ENCODE assay signal across 1 cellular context in genomic region chr7:104033837-104034236, GRCh38.
A peak's percentile ranks its signal among the peaks of the same experiment; 100 is the strongest.
TF ChIP-seq lines count a peak whose summit lies in the region.

No MANE protein-coding gene starts in this region.

TF ChIP-seq in HEK293, 187 proteins besides CTCF, POLR2A, EP300 and RAD21 (continued from another document):
- TF ChIP-seq, protein P1, sequence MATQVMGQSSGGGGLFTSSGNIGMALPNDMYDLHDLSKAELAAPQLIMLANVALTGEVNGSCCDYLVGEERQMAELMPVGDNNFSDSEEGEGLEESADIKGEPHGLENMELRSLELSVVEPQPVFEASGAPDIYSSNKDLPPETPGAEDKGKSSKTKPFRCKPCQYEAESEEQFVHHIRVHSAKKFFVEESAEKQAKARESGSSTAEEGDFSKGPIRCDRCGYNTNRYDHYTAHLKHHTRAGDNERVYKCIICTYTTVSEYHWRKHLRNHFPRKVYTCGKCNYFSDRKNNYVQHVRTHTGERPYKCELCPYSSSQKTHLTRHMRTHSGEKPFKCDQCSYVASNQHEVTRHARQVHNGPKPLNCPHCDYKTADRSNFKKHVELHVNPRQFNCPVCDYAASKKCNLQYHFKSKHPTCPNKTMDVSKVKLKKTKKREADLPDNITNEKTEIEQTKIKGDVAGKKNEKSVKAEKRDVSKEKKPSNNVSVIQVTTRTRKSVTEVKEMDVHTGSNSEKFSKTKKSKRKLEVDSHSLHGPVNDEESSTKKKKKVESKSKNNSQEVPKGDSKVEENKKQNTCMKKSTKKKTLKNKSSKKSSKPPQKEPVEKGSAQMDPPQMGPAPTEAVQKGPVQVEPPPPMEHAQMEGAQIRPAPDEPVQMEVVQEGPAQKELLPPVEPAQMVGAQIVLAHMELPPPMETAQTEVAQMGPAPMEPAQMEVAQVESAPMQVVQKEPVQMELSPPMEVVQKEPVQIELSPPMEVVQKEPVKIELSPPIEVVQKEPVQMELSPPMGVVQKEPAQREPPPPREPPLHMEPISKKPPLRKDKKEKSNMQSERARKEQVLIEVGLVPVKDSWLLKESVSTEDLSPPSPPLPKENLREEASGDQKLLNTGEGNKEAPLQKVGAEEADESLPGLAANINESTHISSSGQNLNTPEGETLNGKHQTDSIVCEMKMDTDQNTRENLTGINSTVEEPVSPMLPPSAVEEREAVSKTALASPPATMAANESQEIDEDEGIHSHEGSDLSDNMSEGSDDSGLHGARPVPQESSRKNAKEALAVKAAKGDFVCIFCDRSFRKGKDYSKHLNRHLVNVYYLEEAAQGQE (tag by site-specific recombination; IDR thresholded peaks at IDR 0.05) = peak; percentile 26; the same call in 1 of the 2 replicates
- peak; percentile 72; the same call in 1 of the 2 replicates for TF ChIP-seq ZNF394 (tag by site-specific recombination; IDR thresholded peaks at IDR 0.05; ENCODE audit: borderline replicate concordance)
- TF ChIP-seq AEBP2 (tag by site-specific recombination; IDR thresholded peaks at IDR 0.05; ENCODE audit: borderline replicate concordance) = no peak
- TF ChIP-seq SP7 (tag by site-specific recombination; IDR thresholded peaks at IDR 0.05) = no peak
- TF ChIP-seq, protein P2, sequence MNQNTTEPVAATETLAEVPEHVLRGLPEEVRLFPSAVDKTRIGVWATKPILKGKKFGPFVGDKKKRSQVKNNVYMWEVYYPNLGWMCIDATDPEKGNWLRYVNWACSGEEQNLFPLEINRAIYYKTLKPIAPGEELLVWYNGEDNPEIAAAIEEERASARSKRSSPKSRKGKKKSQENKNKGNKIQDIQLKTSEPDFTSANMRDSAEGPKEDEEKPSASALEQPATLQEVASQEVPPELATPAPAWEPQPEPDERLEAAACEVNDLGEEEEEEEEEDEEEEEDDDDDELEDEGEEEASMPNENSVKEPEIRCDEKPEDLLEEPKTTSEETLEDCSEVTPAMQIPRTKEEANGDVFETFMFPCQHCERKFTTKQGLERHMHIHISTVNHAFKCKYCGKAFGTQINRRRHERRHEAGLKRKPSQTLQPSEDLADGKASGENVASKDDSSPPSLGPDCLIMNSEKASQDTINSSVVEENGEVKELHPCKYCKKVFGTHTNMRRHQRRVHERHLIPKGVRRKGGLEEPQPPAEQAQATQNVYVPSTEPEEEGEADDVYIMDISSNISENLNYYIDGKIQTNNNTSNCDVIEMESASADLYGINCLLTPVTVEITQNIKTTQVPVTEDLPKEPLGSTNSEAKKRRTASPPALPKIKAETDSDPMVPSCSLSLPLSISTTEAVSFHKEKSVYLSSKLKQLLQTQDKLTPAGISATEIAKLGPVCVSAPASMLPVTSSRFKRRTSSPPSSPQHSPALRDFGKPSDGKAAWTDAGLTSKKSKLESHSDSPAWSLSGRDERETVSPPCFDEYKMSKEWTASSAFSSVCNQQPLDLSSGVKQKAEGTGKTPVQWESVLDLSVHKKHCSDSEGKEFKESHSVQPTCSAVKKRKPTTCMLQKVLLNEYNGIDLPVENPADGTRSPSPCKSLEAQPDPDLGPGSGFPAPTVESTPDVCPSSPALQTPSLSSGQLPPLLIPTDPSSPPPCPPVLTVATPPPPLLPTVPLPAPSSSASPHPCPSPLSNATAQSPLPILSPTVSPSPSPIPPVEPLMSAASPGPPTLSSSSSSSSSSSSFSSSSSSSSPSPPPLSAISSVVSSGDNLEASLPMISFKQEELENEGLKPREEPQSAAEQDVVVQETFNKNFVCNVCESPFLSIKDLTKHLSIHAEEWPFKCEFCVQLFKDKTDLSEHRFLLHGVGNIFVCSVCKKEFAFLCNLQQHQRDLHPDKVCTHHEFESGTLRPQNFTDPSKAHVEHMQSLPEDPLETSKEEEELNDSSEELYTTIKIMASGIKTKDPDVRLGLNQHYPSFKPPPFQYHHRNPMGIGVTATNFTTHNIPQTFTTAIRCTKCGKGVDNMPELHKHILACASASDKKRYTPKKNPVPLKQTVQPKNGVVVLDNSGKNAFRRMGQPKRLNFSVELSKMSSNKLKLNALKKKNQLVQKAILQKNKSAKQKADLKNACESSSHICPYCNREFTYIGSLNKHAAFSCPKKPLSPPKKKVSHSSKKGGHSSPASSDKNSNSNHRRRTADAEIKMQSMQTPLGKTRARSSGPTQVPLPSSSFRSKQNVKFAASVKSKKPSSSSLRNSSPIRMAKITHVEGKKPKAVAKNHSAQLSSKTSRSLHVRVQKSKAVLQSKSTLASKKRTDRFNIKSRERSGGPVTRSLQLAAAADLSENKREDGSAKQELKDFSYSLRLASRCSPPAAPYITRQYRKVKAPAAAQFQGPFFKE (tag by site-specific recombination; IDR thresholded peaks at IDR 0.05; ENCODE audit: borderline replicate concordance) = no peak
- 0 out of 2 replicates have a peak, but pooled peaks have one; percentile 52 for TF ChIP-seq ZNF518A (tag by site-specific recombination; conservative IDR thresholded peaks at IDR 0.05; ENCODE audit: low read depth)
- TF ChIP-seq SALL2 (tag by site-specific recombination; IDR thresholded peaks at IDR 0.05; ENCODE audit: borderline replicate concordance) = no peak
- TF ChIP-seq ZBTB8A (tag by site-specific recombination; IDR thresholded peaks at IDR 0.05) = peak; percentile 16; the same call in 1 of the 2 replicates
- no peak for TF ChIP-seq BCL6B (tag by site-specific recombination; IDR thresholded peaks at IDR 0.05)
- no peak for TF ChIP-seq ZNF571 (tag by site-specific recombination; IDR thresholded peaks at IDR 0.05)
- no peak for TF ChIP-seq SP3 (tag by site-specific recombination; IDR thresholded peaks at IDR 0.05)
- peak; percentile 55; the same call in 1 of the 2 replicates for TF ChIP-seq ZNF140 (tag by site-specific recombination; IDR thresholded peaks at IDR 0.05)
- 0 out of 2 replicates have a peak, but pooled peaks have one; percentile 20 for TF ChIP-seq ZNF266 (tag by site-specific recombination; IDR thresholded peaks at IDR 0.05; ENCODE audit: low read depth)
- TF ChIP-seq ZNF654 (tag by site-specific recombination; IDR thresholded peaks at IDR 0.05; ENCODE audit: low read depth) = peak; percentile 16; the same call in 1 of the 2 replicates
- peak; percentile 59 for TF ChIP-seq ZNF426 (tag by site-specific recombination; IDR thresholded peaks at IDR 0.05)
- TF ChIP-seq ZNF792 (tag by site-specific recombination; IDR thresholded peaks at IDR 0.05) = no peak
